Comparison of ENCODE assay signal across 1 cellular context in the genomic region with DNA sequence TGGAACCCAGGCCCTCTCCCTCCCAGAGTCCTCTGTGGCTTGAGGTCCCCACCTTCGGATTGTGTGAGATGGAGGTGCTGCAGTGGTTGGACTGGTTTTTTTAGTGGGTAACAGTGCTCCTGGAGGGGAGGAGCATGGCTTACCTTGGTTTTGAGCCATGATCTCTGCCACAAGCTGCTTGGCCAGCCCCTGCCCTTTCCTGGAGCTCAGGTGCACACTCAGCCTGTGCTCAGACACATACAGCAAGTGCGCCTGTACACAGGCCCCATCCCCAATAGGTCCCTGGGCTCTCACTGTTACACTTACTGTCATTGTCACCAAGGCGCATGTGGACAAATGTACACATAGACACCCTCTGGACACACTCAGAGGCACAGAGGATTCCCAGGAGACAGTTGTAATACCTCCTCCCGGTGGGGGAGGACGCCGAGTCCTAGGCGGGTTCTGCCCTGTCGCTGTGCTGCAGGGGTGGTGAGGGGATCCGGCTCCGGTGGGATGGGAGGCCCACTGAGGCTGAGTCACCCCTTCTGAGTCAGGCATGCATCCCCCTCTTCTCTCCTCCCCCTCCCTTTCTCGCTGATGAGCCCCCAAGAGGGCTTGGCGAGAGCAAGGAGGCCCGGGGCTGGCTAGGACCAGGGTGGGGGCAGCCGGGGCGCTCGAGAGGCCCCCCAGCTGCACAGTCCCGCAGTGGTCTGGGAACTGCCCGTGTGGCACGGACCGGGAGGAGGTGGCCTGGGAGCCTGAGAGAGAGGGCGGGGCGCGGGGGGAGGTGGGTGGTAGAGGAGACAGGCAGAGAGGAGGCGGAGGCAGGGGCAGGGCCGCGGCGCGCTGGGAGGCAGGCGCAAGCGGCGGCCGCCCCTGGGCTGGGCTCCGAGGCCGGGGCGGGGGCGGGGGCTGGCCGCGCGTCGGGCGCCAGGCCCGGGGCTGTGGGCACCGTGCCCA.
TF ChIP-seq lines count a peak whose summit lies in the region.

No MANE protein-coding gene starts in this region.

TF ChIP-seq in HepG2, 621 proteins besides CTCF, POLR2A, EP300 and RAD21 (continued from another document and continues in another):
- TF ChIP-seq ZBTB40 (IDR thresholded peaks at IDR 0.05) (no peak), ZBTB40 (CRISPR knock-in tag; IDR thresholded peaks at IDR 0.05) (no peak), ZNF230 (CRISPR knock-in tag; IDR thresholded peaks at IDR 0.05) (no peak; the same call in 1 of the 2 replicates), ZNF383 (CRISPR knock-in tag; IDR thresholded peaks at IDR 0.05; ENCODE audit: borderline replicate concordance) (peak; percentile 76; the same call in 1 of the 2 replicates), SP2 (CRISPR knock-in tag; IDR thresholded peaks at IDR 0.05) (no peak), SALL1 (CRISPR knock-in tag; IDR thresholded peaks at IDR 0.05) (no peak; the same call in 1 of the 2 replicates), ZNF549 (CRISPR knock-in tag; IDR thresholded peaks at IDR 0.05) (no peak), ZNF691 (CRISPR knock-in tag; IDR thresholded peaks at IDR 0.05; ENCODE audit: borderline replicate concordance, low read depth) (peak; percentile 91), FOXP1 (IDR thresholded peaks at IDR 0.05) (no peak), FOXP1 (CRISPR knock-in tag; IDR thresholded peaks at IDR 0.05) (no peak), POLR2AphosphoS2 (IDR thresholded peaks at IDR 0.05; ENCODE audit: low read depth, low read length) (no peak), ZNF546 (CRISPR knock-in tag; conservative IDR thresholded peaks at IDR 0.05) (no peak), ZFP41 (CRISPR knock-in tag; IDR thresholded peaks at IDR 0.05; ENCODE audit: borderline replicate concordance) (no peak; the same call in 1 of the 2 replicates), ZNF510 (CRISPR knock-in tag; IDR thresholded peaks at IDR 0.05; ENCODE audit: low read depth) (0 out of 2 replicates have a peak, but pooled peaks have one; percentile 27), ZNF788 (CRISPR knock-in tag; IDR thresholded peaks at IDR 0.05; ENCODE audit: borderline replicate concordance) (peak; percentile 5; the same call in 1 of the 2 replicates), ZBTB4 (CRISPR knock-in tag; IDR thresholded peaks at IDR 0.05; ENCODE audit: borderline replicate concordance) (peak; percentile 93), MBNL3 (CRISPR knock-in tag; conservative IDR thresholded peaks at IDR 0.05) (no peak), ZNF761 (CRISPR knock-in tag; conservative IDR thresholded peaks at IDR 0.05) (0 out of 2 replicates have a peak, but pooled peaks have one; percentile 73), CEBPB (IDR thresholded peaks at IDR 0.05; ENCODE audit: borderline replicate concordance, low read depth, low read length) (no peak), HMG20B (CRISPR knock-in tag; conservative IDR thresholded peaks at IDR 0.05) (no peak), ZNF564 (CRISPR knock-in tag; IDR thresholded peaks at IDR 0.05) (no peak), SP140L (CRISPR knock-in tag; IDR thresholded peaks at IDR 0.05; ENCODE audit: borderline replicate concordance) (no peak)
- TF ChIP-seq, protein P1, sequence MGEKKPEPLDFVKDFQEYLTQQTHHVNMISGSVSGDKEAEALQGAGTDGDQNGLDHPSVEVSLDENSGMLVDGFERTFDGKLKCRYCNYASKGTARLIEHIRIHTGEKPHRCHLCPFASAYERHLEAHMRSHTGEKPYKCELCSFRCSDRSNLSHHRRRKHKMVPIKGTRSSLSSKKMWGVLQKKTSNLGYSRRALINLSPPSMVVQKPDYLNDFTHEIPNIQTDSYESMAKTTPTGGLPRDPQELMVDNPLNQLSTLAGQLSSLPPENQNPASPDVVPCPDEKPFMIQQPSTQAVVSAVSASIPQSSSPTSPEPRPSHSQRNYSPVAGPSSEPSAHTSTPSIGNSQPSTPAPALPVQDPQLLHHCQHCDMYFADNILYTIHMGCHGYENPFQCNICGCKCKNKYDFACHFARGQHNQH (CRISPR knock-in tag; IDR thresholded peaks at IDR 0.05), result no peak
- TF ChIP-seq, protein P2, sequence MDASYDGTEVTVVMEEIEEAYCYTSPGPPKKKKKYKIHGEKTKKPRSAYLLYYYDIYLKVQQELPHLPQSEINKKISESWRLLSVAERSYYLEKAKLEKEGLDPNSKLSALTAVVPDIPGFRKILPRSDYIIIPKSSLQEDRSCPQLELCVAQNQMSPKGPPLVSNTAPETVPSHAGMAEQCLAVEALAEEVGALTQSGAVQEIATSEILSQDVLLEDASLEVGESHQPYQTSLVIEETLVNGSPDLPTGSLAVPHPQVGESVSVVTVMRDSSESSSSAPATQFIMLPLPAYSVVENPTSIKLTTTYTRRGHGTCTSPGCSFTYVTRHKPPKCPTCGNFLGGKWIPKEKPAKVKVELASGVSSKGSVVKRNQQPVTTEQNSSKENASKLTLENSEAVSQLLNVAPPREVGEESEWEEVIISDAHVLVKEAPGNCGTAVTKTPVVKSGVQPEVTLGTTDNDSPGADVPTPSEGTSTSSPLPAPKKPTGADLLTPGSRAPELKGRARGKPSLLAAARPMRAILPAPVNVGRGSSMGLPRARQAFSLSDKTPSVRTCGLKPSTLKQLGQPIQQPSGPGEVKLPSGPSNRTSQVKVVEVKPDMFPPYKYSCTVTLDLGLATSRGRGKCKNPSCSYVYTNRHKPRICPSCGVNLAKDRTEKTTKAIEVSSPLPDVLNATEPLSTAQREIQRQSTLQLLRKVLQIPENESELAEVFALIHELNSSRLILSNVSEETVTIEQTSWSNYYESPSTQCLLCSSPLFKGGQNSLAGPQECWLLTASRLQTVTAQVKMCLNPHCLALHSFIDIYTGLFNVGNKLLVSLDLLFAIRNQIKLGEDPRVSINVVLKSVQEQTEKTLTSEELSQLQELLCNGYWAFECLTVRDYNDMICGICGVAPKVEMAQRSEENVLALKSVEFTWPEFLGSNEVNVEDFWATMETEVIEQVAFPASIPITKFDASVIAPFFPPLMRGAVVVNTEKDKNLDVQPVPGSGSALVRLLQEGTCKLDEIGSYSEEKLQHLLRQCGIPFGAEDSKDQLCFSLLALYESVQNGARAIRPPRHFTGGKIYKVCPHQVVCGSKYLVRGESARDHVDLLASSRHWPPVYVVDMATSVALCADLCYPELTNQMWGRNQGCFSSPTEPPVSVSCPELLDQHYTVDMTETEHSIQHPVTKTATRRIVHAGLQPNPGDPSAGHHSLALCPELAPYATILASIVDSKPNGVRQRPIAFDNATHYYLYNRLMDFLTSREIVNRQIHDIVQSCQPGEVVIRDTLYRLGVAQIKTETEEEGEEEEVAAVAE (CRISPR knock-in tag; IDR thresholded peaks at IDR 0.05; ENCODE audit: borderline replicate concordance), result no peak
- TF ChIP-seq, protein P3, sequence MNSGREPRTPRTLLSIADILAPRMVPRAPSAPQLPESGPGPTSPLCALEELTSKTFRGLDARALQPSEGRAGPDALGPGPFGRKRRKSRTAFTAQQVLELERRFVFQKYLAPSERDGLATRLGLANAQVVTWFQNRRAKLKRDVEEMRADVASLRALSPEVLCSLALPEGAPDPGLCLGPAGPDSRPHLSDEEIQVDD (CRISPR knock-in tag; IDR thresholded peaks at IDR 0.05; ENCODE audit: borderline replicate concordance), result 0 out of 2 replicates have a peak, but pooled peaks have one; percentile 46
- TF ChIP-seq, protein P4, sequence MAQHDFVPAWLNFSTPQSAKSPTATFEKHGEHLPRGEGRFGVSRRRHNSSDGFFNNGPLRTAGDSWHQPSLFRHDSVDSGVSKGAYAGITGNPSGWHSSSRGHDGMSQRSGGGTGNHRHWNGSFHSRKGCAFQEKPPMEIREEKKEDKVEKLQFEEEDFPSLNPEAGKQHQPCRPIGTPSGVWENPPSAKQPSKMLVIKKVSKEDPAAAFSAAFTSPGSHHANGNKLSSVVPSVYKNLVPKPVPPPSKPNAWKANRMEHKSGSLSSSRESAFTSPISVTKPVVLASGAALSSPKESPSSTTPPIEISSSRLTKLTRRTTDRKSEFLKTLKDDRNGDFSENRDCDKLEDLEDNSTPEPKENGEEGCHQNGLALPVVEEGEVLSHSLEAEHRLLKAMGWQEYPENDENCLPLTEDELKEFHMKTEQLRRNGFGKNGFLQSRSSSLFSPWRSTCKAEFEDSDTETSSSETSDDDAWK (CRISPR knock-in tag; IDR thresholded peaks at IDR 0.05), result no peak
- TF ChIP-seq, protein P5, sequence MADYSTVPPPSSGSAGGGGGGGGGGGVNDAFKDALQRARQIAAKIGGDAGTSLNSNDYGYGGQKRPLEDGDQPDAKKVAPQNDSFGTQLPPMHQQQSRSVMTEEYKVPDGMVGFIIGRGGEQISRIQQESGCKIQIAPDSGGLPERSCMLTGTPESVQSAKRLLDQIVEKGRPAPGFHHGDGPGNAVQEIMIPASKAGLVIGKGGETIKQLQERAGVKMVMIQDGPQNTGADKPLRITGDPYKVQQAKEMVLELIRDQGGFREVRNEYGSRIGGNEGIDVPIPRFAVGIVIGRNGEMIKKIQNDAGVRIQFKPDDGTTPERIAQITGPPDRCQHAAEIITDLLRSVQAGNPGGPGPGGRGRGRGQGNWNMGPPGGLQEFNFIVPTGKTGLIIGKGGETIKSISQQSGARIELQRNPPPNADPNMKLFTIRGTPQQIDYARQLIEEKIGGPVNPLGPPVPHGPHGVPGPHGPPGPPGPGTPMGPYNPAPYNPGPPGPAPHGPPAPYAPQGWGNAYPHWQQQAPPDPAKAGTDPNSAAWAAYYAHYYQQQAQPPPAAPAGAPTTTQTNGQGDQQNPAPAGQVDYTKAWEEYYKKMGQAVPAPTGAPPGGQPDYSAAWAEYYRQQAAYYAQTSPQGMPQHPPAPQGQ (CRISPR knock-in tag; IDR thresholded peaks at IDR 0.05; ENCODE audit: borderline replicate concordance), result no peak
